ENCODE assay signal across 1 cellular context in the genomic region with DNA sequence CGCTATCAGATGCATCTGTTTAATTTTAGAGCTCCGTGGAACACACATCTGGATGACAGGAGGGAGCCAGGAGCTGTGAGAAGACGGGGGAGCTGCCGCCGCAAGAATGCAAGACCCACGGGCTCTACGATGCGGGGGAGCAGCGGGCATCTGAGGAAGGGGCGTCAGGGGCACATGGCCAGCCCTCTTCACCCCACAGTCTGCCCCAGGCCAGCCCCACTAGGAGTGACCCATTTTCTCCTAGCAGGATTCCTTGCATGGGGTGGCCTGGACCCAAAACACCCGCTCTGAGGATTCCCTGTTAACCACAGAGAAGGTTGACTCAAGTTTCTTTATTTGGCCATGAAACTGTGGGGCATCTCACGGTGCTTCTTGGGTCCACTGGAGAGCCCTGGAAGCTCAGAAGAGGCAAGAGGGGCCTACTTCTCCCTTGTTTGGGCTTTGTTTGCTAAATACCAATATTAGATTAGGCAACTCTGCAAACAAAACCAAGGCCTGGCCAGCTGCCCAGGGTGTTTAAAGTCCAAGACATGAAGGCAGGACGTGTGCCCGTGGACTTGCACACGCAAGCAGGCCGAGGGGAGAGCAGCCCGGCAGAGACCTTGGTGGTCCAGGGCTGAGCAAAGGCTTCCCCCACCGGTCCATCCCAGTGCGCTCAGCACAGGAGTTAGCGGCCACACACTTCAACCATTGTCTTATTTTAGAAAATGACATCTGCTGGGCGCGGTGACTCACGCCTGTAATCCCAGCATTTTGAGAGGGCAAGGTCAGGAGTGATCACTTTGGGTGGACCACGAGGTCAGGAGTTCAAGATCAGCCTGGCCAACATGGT.
TF ChIP-seq lines count a peak whose summit lies in the region.

No MANE protein-coding gene starts in this region.

TF ChIP-seq in HCT116, 20 proteins besides CTCF, POLR2A, EP300 and RAD21 (continued from another document):
- TF ChIP-seq CBX3 (IDR thresholded peaks at IDR 0.05; ENCODE audit: low read depth): peak; percentile 59; the same call in 1 of the 2 replicates
- TF ChIP-seq EZH2phosphoT487 (IDR thresholded peaks at IDR 0.05; ENCODE audit: borderline replicate concordance): no peak
- no peak for TF ChIP-seq YY1 (IDR thresholded peaks at IDR 0.05; ENCODE audit: extremely low read depth, insufficient replicate concordance, low read depth, low read length)
- TF ChIP-seq ZNF274 (IDR thresholded peaks at IDR 0.05; ENCODE audit: low read depth, low read length): no peak
- TF ChIP-seq CEBPB (IDR thresholded peaks at IDR 0.05; ENCODE audit: low read depth): peak; percentile 63
- no peak for TF ChIP-seq SRF (IDR thresholded peaks at IDR 0.05; ENCODE audit: low read depth)
- TF ChIP-seq FOSL1 (IDR thresholded peaks at IDR 0.05; ENCODE audit: low read depth): peak; percentile 57; the same call in 1 of the 2 replicates
- no peak for TF ChIP-seq EZH2 (IDR thresholded peaks at IDR 0.05)
- no peak for TF ChIP-seq SIN3A (IDR thresholded peaks at IDR 0.05; ENCODE audit: low read depth)
- no peak for TF ChIP-seq TCF7L2 (IDR thresholded peaks at IDR 0.05; ENCODE audit: borderline replicate concordance, extremely low read depth, insufficient read depth, insufficient read length)
- no peak for TF ChIP-seq ZBTB33 (IDR thresholded peaks at IDR 0.05; ENCODE audit: extremely low read depth, insufficient replicate concordance, low read length)
